12 cellular contexts compared by ENCODE assay signal in genomic region chr19:18510216-18510615, GRCh38.
"Had no signal": no experiment of that assay in that cellular context is flagged by ENCODE, and none has a peak within 500 bp of the region (broad histone marks: within the 10 kb centered on the region; RNA-seq: fewer than 3 reads in every experiment).

No MANE protein-coding gene starts in this region.

- H3K36me3 ChIP-seq: esophagus muscularis mucosa, right lobe of liver had no signal

- H3K9me3 ChIP-seq: esophagus muscularis mucosa, right lobe of liver, testis had no signal

- FAIRE-seq: colon had no signal

- H3K4me3 ChIP-seq: esophagus muscularis mucosa, right lobe of liver, SK-N-MC, testis had no signal

- ATAC-seq: activated CD4-positive, alpha-beta T cell treated with anti-CD3 and anti-CD28 coated beads for 36 hours; right lobe of liver had no signal

- DNase-seq: activated CD4-positive, alpha-beta memory T cell treated with anti-CD3 and anti-CD28 coated beads for 36 hours; activated CD8-positive, alpha-beta memory T cell treated with anti-CD3 and anti-CD28 coated beads, Interleukin-2, amount 50 U/mL, for 48 hours; activated naive CD4-positive, alpha-beta T cell treated with anti-CD3 and anti-CD28 coated beads for 36 hours; hypothalamus; natural killer cell; nucleus accumbens; right lobe of liver; testis had no signal

- H3K27ac ChIP-seq: SK-N-MC, testis had no signal

- H3K27me3 ChIP-seq: esophagus muscularis mucosa, right lobe of liver, testis had no signal
